ENCODE assay signal across 13 cellular contexts in genomic region chr10:110278562-110278961, GRCh38. TPM values are rescaled to one million over a fixed set of nuclear protein-coding genes. Genes with fewer than 3 reads are reported as not detected.
DNase-seq lines count a peak whose midpoint lies in the region; ATAC-seq, FAIRE-seq and TF ChIP-seq lines count a peak whose summit lies in the region.
"Had no signal": no experiment of that assay in that cellular context is flagged by ENCODE, and none has a peak within 500 bp of the region (broad histone marks: within the 10 kb centered on the region; RNA-seq: fewer than 3 reads in every experiment).

No MANE protein-coding gene starts in this region.

- no peak for TF ChIP-seq EP300 in gastroesophageal sphincter (IDR thresholded peaks at IDR 0.05)
- TF ChIP-seq EP300 in ovary (IDR thresholded peaks at IDR 0.05): no peak

- no peak for TF ChIP-seq CTCF in OCI-LY7 (conservative IDR thresholded peaks at IDR 0.05; ENCODE audit: low read length)
- TF ChIP-seq CTCF in gastroesophageal sphincter (IDR thresholded peaks at IDR 0.05): no peak
- no peak for TF ChIP-seq CTCF in ovary (IDR thresholded peaks at IDR 0.05)
- no peak for TF ChIP-seq CTCF in endothelial cell (IDR thresholded peaks at IDR 0.05; ENCODE audit: unreplicated experiment)

- POLR2A ChIA-PET in OCI-LY7 (lab: Charles Lee): interaction anchor here (0.6 to 2.5 kb wide), 5 partner anchors 10 to 29 kb away, joined by 3 to 13 read pairs (median 3); partner anchors contain the start of gene SMNDC1

- BruUV-seq in OCI-LY7 (replicated peaks; lab: Mats Ljungman, UMichigan): no TSS peak

- 0 out of 2 replicates have a peak overlapping the region, but pooled peaks have one; percentile 7 for H3K9ac ChIP-seq in BLaER1
- H3K9ac ChIP-seq: SK-N-SH had no signal

- no peak overlapping the region for H3K27ac ChIP-seq in BLaER1
- H3K27ac ChIP-seq in OCI-LY7 (ENCODE audit: low read depth, low read length, poor library complexity, severe bottlenecking): no peak overlapping the region
- H3K27ac ChIP-seq in gastroesophageal sphincter: peak overlapping the region; percentile 21 to 86 (median 62)
- H3K27ac ChIP-seq in ovary: no peak overlapping the region

- H3K27ac Mint-ChIP-seq in endothelial cell (ENCODE audit: unreplicated experiment): no peak overlapping the region
- H3K27ac Mint-ChIP-seq: CD8-positive, alpha-beta T cell; GM23338 had no signal

- H3K4me3 ChIP-seq in BLaER1: no peak overlapping the region
- no peak overlapping the region for H3K4me3 ChIP-seq in OCI-LY7 (ENCODE audit: low read depth, low read length, poor library complexity, severe bottlenecking)
- no peak overlapping the region for H3K4me3 ChIP-seq in gastroesophageal sphincter
- no peak overlapping the region for H3K4me3 ChIP-seq in ovary
- H3K4me3 ChIP-seq: GM23338 had no signal

- intact Hi-C loops in OCI-LY7 (cut with micrococcal nuclease; ENCODE audit: unreplicated experiment): loop anchor here (2.0 kb wide), 1 partner anchor 72 kb away; the partner anchor contains the start of gene MXI1
- intact Hi-C loops in ovary (cut with DNase I): loop anchor here (2.0 to 10.0 kb wide), 5 partner anchors 54 to 142 kb away; partner anchors contain the start of gene MXI1 (in 2 of the 4)

- H3K36me3 Mint-ChIP-seq in endothelial cell (ENCODE audit: low read depth, unreplicated experiment): no peaks in the 10 kb centered on the region

- TF ChIP-seq POLR2A in GM12892 (IDR thresholded peaks at IDR 0.05; ENCODE audit: low read depth, low read length): no peak
- no peak for TF ChIP-seq POLR2A in gastroesophageal sphincter (IDR thresholded peaks at IDR 0.05)
- TF ChIP-seq POLR2A in ovary (IDR thresholded peaks at IDR 0.05): no peak

- FAIRE-seq in GM12892 (lab: Jason Lieb, UNC): peak; percentile 62
- FAIRE-seq: D721Med, HTR-8/SVneo had no signal

- no peak overlapping the region; the same call in 1 of the 2 replicates for H2AFZ ChIP-seq in OCI-LY7 (ENCODE audit: low read length)
- H2AFZ ChIP-seq: GM23338 had no signal

- no peak for DNase-seq in GM12892 (ENCODE audit: insufficient read length)
- peak; percentile 47 for DNase-seq in OCI-LY7 (ENCODE audit: low spot score)
- DNase-seq in ovary: no peak
- no peak for DNase-seq in endothelial cell (ENCODE audit: low spot score)
- no peak for DNase-seq in LoVo (ENCODE audit: low spot score)
- DNase-seq: ACHN, SK-N-SH had no signal

- H3K36me3 ChIP-seq in BLaER1: peaks cover 11% of the 10 kb centered on the region
- no peaks in the 10 kb centered on the region for H3K36me3 ChIP-seq in OCI-LY7 (ENCODE audit: insufficient read depth, low read length)
- peaks cover 0 to 17% of the 10 kb centered on the region in 2 donors for H3K36me3 ChIP-seq in gastroesophageal sphincter
- H3K36me3 ChIP-seq in ovary: no peaks in the 10 kb centered on the region

- H3K4me1 Mint-ChIP-seq in endothelial cell (ENCODE audit: unreplicated experiment): no peaks in the 10 kb centered on the region

- H3K27me3 Mint-ChIP-seq in endothelial cell (ENCODE audit: unreplicated experiment): no peaks in the 10 kb centered on the region

- H3K4me2 ChIP-seq in BLaER1 (peak overlapping the region; percentile 66), OCI-LY7 (ENCODE audit: low read length) (peak overlapping the region; percentile 53)
- H3K4me2 ChIP-seq: GM23338, SK-N-SH had no signal

- no peak overlapping the region for H3K4me3 Mint-ChIP-seq in endothelial cell (ENCODE audit: unreplicated experiment)
- H3K4me3 Mint-ChIP-seq: CD8-positive, alpha-beta T cell; GM23338 had no signal

- H4K20me1 ChIP-seq in BLaER1: peaks cover 51% of the 10 kb centered on the region
- H4K20me1 ChIP-seq in OCI-LY7 (ENCODE audit: insufficient read depth, low read length): no peaks in the 10 kb centered on the region

- no peak for ATAC-seq in gastroesophageal sphincter

- CTCF ChIA-PET in OCI-LY7 (lab: Charles Lee; ENCODE audit: unreplicated experiment): interaction anchor here (0.6 to 1.1 kb wide), 4 partner anchors 9 to 141 kb away, joined by 3 to 4 read pairs (median 3); no protein-coding TSS in a partner anchor

- H3K9me3 ChIP-seq in BLaER1: no peaks in the 10 kb centered on the region
- no peaks in the 10 kb centered on the region for H3K9me3 ChIP-seq in OCI-LY7 (ENCODE audit: low read length)
- no peaks in the 10 kb centered on the region for H3K9me3 ChIP-seq in gastroesophageal sphincter
- no peaks in the 10 kb centered on the region for H3K9me3 ChIP-seq in ovary
- H3K9me3 ChIP-seq: SK-N-SH had no signal

- H3K9me2 ChIP-seq in OCI-LY7 (ENCODE audit: insufficient read depth, low read length): no peaks in the 10 kb centered on the region
- H3K9me2 ChIP-seq: SK-N-SH had no signal

- no peaks in the 10 kb centered on the region for H3K27me3 ChIP-seq in BLaER1
- no peaks in the 10 kb centered on the region for H3K27me3 ChIP-seq in gastroesophageal sphincter
- H3K27me3 ChIP-seq in ovary: no peaks in the 10 kb centered on the region

- no peaks in the 10 kb centered on the region for H3K9me3 Mint-ChIP-seq in endothelial cell (ENCODE audit: unreplicated experiment)
- H3K9me3 Mint-ChIP-seq: CD8-positive, alpha-beta T cell; GM23338 had no signal

- peaks cover 36% of the 10 kb centered on the region for H3K4me1 ChIP-seq in BLaER1
- H3K4me1 ChIP-seq in OCI-LY7 (ENCODE audit: insufficient read depth, low read length, poor library complexity, severe bottlenecking): peaks cover 25% of the 10 kb centered on the region
- H3K4me1 ChIP-seq in gastroesophageal sphincter: peaks cover 17 to 80% (median 25%) of the 10 kb centered on the region in 3 donors
- H3K4me1 ChIP-seq in ovary (ENCODE audit: insufficient read depth): peaks cover 6% of the 10 kb centered on the region

- no peaks in the 10 kb centered on the region for H3K79me2 ChIP-seq in OCI-LY7 (ENCODE audit: insufficient read depth, low read depth, low read length)

- WGBS in gastroesophageal sphincter (ENCODE audit: low coverage in 1 of 2), 2 donors: 8 to 65% methylated on average over 2 of the region's 2 CpGs
- 64 to 68% (median 67%) methylated on average over 2 of the region's 2 CpGs for WGBS in ovary, 3 donors

RNA-seq across cellular contexts. Expression of gene SMNDC1, which starts 26.2 kb away (rescaled TPM):
- polyA plus RNA-seq in GM12892 (2012; ENCODE audit: missing spikeins): 30.7 TPM
- 8.1 and 10.0 TPM in 2 replicates for total RNA-seq in OCI-LY7 (2014; rRNA removed; shearing (Covaris generic))
- 51.7 and 52.4 TPM in 2 replicates for total RNA-seq in OCI-LY7 (2022)
- total RNA-seq in gastroesophageal sphincter: 10 to 100 TPM; 12.0 to 20.4 (median 17.4) TPM
- 10 to 100 TPM; 11.7 to 31.9 (median 28.2) TPM for total RNA-seq in ovary
- polyA plus RNA-seq in ovary: 10 to 100 TPM; 14.2 to 36.1 TPM
- 35.4 TPM for total RNA-seq in endothelial cell (ENCODE audit: unreplicated experiment)

Comparison
In these comparisons a context has a peak if more than half of its experiments do, and no peak if none do; other contexts are left out.
1. H3K27ac ChIP-seq: peak in gastroesophageal sphincter (4 of 4); none in BLaER1 (single experiment), OCI-LY7 (single experiment) and ovary (0 of 2).